Comparison of ENCODE assay signal across 14 cellular contexts in genomic region chr2:3547915-3548314, GRCh38. TPM values are rescaled to one million over a fixed set of nuclear protein-coding genes. Genes with fewer than 3 reads are reported as not detected.
"Had no signal": no experiment of that assay in that cellular context is flagged by ENCODE, and none has a peak within 500 bp of the region (broad histone marks: within the 10 kb centered on the region; RNA-seq: fewer than 3 reads in every experiment).

No MANE protein-coding gene starts in this region.

- H3K27ac Mint-ChIP-seq: activated naive CD4-positive, alpha-beta T cell treated with anti-CD3 and anti-CD28 coated beads, Interleukin-2, amount 10 ng/mL, durations not matched to agents 7 days and 5 days; dendritic cell treated with granulocyte-macrophage colony-stimulating factor and Interleukin-4, amounts not matched to agents 40 ng/mL and 50 ng/mL, for 4 days had no signal

- H3K27me3 ChIP-seq: body of pancreas had no signal

- H3K4me3 Mint-ChIP-seq: activated naive CD4-positive, alpha-beta T cell treated with anti-CD3 and anti-CD28 coated beads, Interleukin-2, amount 10 ng/mL, durations not matched to agents 7 days and 5 days; central memory CD8-positive, alpha-beta T cell; dendritic cell treated with granulocyte-macrophage colony-stimulating factor and Interleukin-4, amounts not matched to agents 40 ng/mL and 50 ng/mL, for 4 days; effector memory CD8-positive, alpha-beta T cell had no signal

- H3K9me3 Mint-ChIP-seq: activated naive CD4-positive, alpha-beta T cell treated with anti-CD3 and anti-CD28 coated beads, Interleukin-2, amount 10 ng/mL, durations not matched to agents 7 days and 5 days; central memory CD8-positive, alpha-beta T cell; dendritic cell treated with granulocyte-macrophage colony-stimulating factor and Interleukin-4, amounts not matched to agents 40 ng/mL and 50 ng/mL, for 4 days; effector memory CD8-positive, alpha-beta T cell had no signal

- H3K27me3 Mint-ChIP-seq: activated naive CD4-positive, alpha-beta T cell treated with anti-CD3 and anti-CD28 coated beads, Interleukin-2, amount 10 ng/mL, durations not matched to agents 7 days and 5 days; central memory CD8-positive, alpha-beta T cell; dendritic cell treated with granulocyte-macrophage colony-stimulating factor and Interleukin-4, amounts not matched to agents 40 ng/mL and 50 ng/mL, for 4 days; effector memory CD8-positive, alpha-beta T cell had no signal

- H3K4me3 ChIP-seq: body of pancreas had no signal

- H3K9me3 ChIP-seq: body of pancreas had no signal

- H3K4me1 ChIP-seq: body of pancreas had no signal

- H3K27ac ChIP-seq: body of pancreas, epithelial cell of prostate had no signal

- DNase-seq: activated CD4-positive, alpha-beta T cell treated with anti-CD3 and anti-CD28 coated beads, Interleukin-2, amount 50 U/mL, for 48 hours; activated naive CD4-positive, alpha-beta T cell treated with anti-CD3 and anti-CD28 coated beads, Interleukin-2, amount 10 ng/mL, durations not matched to agents 7 days and 5 days; amniotic stem cell; body of pancreas; effector memory CD8-positive, alpha-beta T cell; hippocampal formation; stimulated activated CD4-positive, alpha-beta T cell treated with anti-CD3 and anti-CD28 coated beads, Interleukin-12 subunit alpha, Interleukin-12 subunit beta, amount 100 ng/mL, for 4 hours; stimulated activated naive CD4-positive, alpha-beta T cell treated with Interleukin-2 at 50 U/mL for 16 hours; T-helper 2 cell; trophoblast cell had no signal

RNA-seq across cellular contexts. Expression of gene COLEC11, which starts 47.0 kb away (rescaled TPM):
- total RNA-seq: kidney epithelial cell had no signal
